32 cellular contexts compared by ENCODE assay signal in genomic region chr14:21047378-21047781, GRCh38. TPM values are rescaled to one million over a fixed set of nuclear protein-coding genes. Genes with fewer than 3 reads are reported as not detected.
A peak's percentile ranks its signal among the peaks of the same experiment; 100 is the strongest.
DNase-seq lines count a peak whose midpoint lies in the region; ATAC-seq, FAIRE-seq and TF ChIP-seq lines count a peak whose summit lies in the region.
"Had no signal": no experiment of that assay in that cellular context is flagged by ENCODE, and none has a peak within 500 bp of the region (broad histone marks: within the 10 kb centered on the region; RNA-seq: fewer than 3 reads in every experiment).

No MANE protein-coding gene starts in this region.

- POLR2A ChIA-PET in HepG2 (lab: Yijun Ruan, JAX): interaction anchor here (0.7 to 4.9 kb wide), 10 partner anchors 8 to 365 kb away, joined by 4 to 26 read pairs (median 7); partner anchors contain the start of genes ARHGEF40 and NDRG2

- ATAC-seq in body of pancreas: no peak
- ATAC-seq in HepG2: no peak
- ATAC-seq in HG03571 (IDR thresholded peaks at IDR 0.05; ENCODE audit: unreplicated experiment): no peak
- ATAC-seq in HG02642 (IDR thresholded peaks at IDR 0.05; ENCODE audit: poor library complexity, unreplicated experiment): no peak
- ATAC-seq: foreskin keratinocyte, heart right ventricle, PC-3, Right ventricle myocardium inferior had no signal

- intact Hi-C loops in body of pancreas (cut with DNase I): no loop called here
- intact Hi-C loops in HepG2 (cut with micrococcal nuclease; ENCODE audit: unreplicated experiment): no loop called here

- peak overlapping the region in 3 of 4 donors; percentile 48 to 61 (median 59) for H3K27ac ChIP-seq in body of pancreas
- H3K27ac ChIP-seq in HepG2 (ENCODE audit: extremely low read length, insufficient read depth, low read length): peak overlapping the region; percentile 33
- peak overlapping the region; percentile 6 for H3K27ac ChIP-seq in skeletal muscle tissue (ENCODE audit: low read depth, low read length)
- no peak overlapping the region for H3K27ac ChIP-seq in caudate nucleus (ENCODE audit: low read depth, low read length)
- H3K27ac ChIP-seq: BLaER1, foreskin keratinocyte, neutrophil, thyroid gland, WERI-Rb-1 had no signal

- no peak for TF ChIP-seq EP300 in HepG2 (IDR thresholded peaks at IDR 0.05; ENCODE audit: low read depth in 2 of 2, low read length in 2 of 2)
- TF ChIP-seq EP300 in HepG2 (CRISPR knock-in tag; IDR thresholded peaks at IDR 0.05; ENCODE audit: borderline replicate concordance): no peak

- H3K27me3 ChIP-seq in body of pancreas: no peaks in the 10 kb centered on the region
- no peaks in the 10 kb centered on the region for H3K27me3 ChIP-seq in HepG2 (ENCODE audit: control insufficient read depth in 1 of 2, insufficient read depth in 2 of 2, low read length in 2 of 2)
- H3K27me3 ChIP-seq in skeletal muscle tissue (ENCODE audit: control insufficient read depth in 3 of 3, insufficient read depth in 3 of 3, low read length in 3 of 3): no peaks in the 10 kb centered on the region
- H3K27me3 ChIP-seq: BLaER1, foreskin keratinocyte, thyroid gland had no signal

- H3K9me3 ChIP-seq in body of pancreas (no peaks in the 10 kb centered on the region), HepG2 (ENCODE audit: low read length) (no peaks in the 10 kb centered on the region), skeletal muscle tissue (ENCODE audit: control insufficient read depth in 3 of 3, low read length in 3 of 3) (no peaks in the 10 kb centered on the region)
- H3K9me3 ChIP-seq: BLaER1, heart right ventricle, neutrophil, thyroid gland had no signal

- H4K20me1 ChIP-seq in HepG2 (ENCODE audit: insufficient read depth, low read length): no peaks in the 10 kb centered on the region
- H4K20me1 ChIP-seq: BLaER1 had no signal

- no TSS peak for BruUV-seq in HepG2 (replicated peaks; lab: Mats Ljungman, UMichigan)

- TF ChIP-seq POLR2A in body of pancreas (IDR thresholded peaks at IDR 0.05) (no peak), HepG2 (IDR thresholded peaks at IDR 0.05; ENCODE audit: insufficient read depth in 1 of 2, low read depth in 2 of 2, low read length in 2 of 2) (no peak)

- TF ChIP-seq RAD21 in HepG2 (CRISPR knock-in tag; IDR thresholded peaks at IDR 0.05): no peak

- H3K4me1 ChIP-seq in body of pancreas: peaks cover 50% of the 10 kb centered on the region
- peaks cover 83% of the 10 kb centered on the region for H3K4me1 ChIP-seq in HepG2 (ENCODE audit: insufficient read depth, low read length)
- H3K4me1 ChIP-seq in skeletal muscle tissue (ENCODE audit: control insufficient read depth in 3 of 3, insufficient read depth in 3 of 3, low read length in 3 of 3): peaks cover 28 to 38% (median 31%) of the 10 kb centered on the region in 3 donors

- DNase-seq in GM04503 (ENCODE audit: low read depth) (peak; percentile 88), body of pancreas (no peak), HepG2 (ENCODE audit: low spot score) (no peak), caudate nucleus (lab: John Stamatoyannopoulos, UW) (no peak), COLO829 (ENCODE audit: low spot score) (no peak)
- DNase-seq: activated CD4-positive, alpha-beta T cell treated with anti-CD3 and anti-CD28 coated beads for 48 hours; activated CD8-positive, alpha-beta memory T cell treated with anti-CD3 and anti-CD28 coated beads for 24 hours; activated gamma-delta T cell; activated naive CD8-positive, alpha-beta T cell treated with anti-CD3 and anti-CD28 coated beads, Interleukin-2, amount 10 ng/mL, durations not matched to agents 7 days and 5 days; COR-L47; DMS53; foreskin keratinocyte; heart right ventricle; mesendoderm; naive B cell; NCI-H1105; NCI-H1930; NCI-H524 treated with DMSO at 0.1 percent for 48 hours; NK-92 treated with Interleukin-12 subunit alpha and Interleukin-12 subunit beta, amount 100 ng/mL, for 24 hours; PC-3; thyroid gland; WERI-Rb-1 had no signal

- TF ChIP-seq CTCF in body of pancreas (IDR thresholded peaks at IDR 0.05): no peak
- TF ChIP-seq CTCF in HepG2 (CRISPR knock-in tag; IDR thresholded peaks at IDR 0.05): no peak

- H3K9ac ChIP-seq in HepG2 (ENCODE audit: insufficient read depth, low read depth, low read length) (no peak overlapping the region), skeletal muscle tissue (ENCODE audit: low read depth in 1 of 3, low read length in 3 of 3) (no peak overlapping the region)
- H3K9ac ChIP-seq: BLaER1 had no signal

- no peak overlapping the region for H3K4me2 ChIP-seq in HepG2 (ENCODE audit: low read depth, low read length)
- H3K4me2 ChIP-seq: BLaER1 had no signal

- 49 to 54% methylated on average over 2 of the region's 2 CpGs for WGBS in body of pancreas, 2 donors
- WGBS in HepG2 (ENCODE audit: low lambda C conversion rate): 95% methylated on average over 2 of the region's 2 CpGs

- H3K36me3 ChIP-seq in body of pancreas (replicated peaks in 1 of 2; ENCODE audit: insufficient read depth in 1 of 2, low read depth in 2 of 2) (no peaks in the 10 kb centered on the region), HepG2 (replicated peaks in 1 of 2; ENCODE audit: control insufficient read depth in 1 of 2, insufficient read depth in 2 of 2, low read length in 2 of 2) (no peaks in the 10 kb centered on the region), skeletal muscle tissue (ENCODE audit: control insufficient read depth in 3 of 3, insufficient read depth in 3 of 3, low read length in 3 of 3) (no peaks in the 10 kb centered on the region)
- H3K36me3 ChIP-seq: BLaER1, heart right ventricle, neutrophil, thyroid gland, WERI-Rb-1 had no signal

- no peak overlapping the region for H2AFZ ChIP-seq in HepG2 (ENCODE audit: low read length)

- no peaks in the 10 kb centered on the region for H3K79me2 ChIP-seq in HepG2 (ENCODE audit: insufficient read depth, low read length)

- CTCF ChIA-PET in HepG2 (lab: Yijun Ruan, JAX; ENCODE audit: low intra/inter-chr PET ratio, low total read pairs): no interaction called here

- H3K4me3 ChIP-seq in body of pancreas (no peak overlapping the region), HepG2 (replicated peaks in 1 of 3; ENCODE audit: insufficient read depth in 1 of 3, low read depth in 2 of 3, low read length in 3 of 3) (no peak overlapping the region), skeletal muscle tissue (ENCODE audit: low read length in 3 of 3) (no peak overlapping the region)
- H3K4me3 ChIP-seq: BLaER1, heart right ventricle, skin epidermis, thyroid gland had no signal

- in situ Hi-C loops in HepG2 (cut with HindIII; ENCODE audit: extremely low pct_ligation_motif_present, low pct_unique_long_range_greater_than_20kb): no loop called here

- no peak for FAIRE-seq in HepG2 (lab: Jason Lieb, UNC)
- FAIRE-seq: G401.6 had no signal

RNA-seq across cellular contexts. Expression of gene RNASE7, which starts 5.2 kb away (rescaled TPM):
- total RNA-seq in body of pancreas (1 to 10 TPM in 1 of 2 donors, not detected in 1; 1.0 TPM), HepG2 (2016; rRNA removed; fragmentation: Illumina TruSeq; extraction: Trizol) (not detected in 2 replicates), skeletal muscle tissue (not detected)
- not detected in 2 replicates for total RNA-seq in HepG2 (2016; cell fraction: cytosol; rRNA removed; fragmentation: Illumina TruSeq; extraction: Trizol; ENCODE audit: low read depth)
- not detected in 2 replicates for total RNA-seq in HepG2 (2016; cell fraction: insoluble cytoplasmic fraction; rRNA removed; fragmentation: Illumina TruSeq; extraction: Trizol)
- not detected in 2 replicates for total RNA-seq in HepG2 (2016; cell fraction: membrane; rRNA removed; fragmentation: Illumina TruSeq; extraction: Trizol)
- total RNA-seq in HepG2 (2016; cell fraction: nucleus; rRNA removed; fragmentation: Illumina TruSeq; extraction: Trizol): not detected in 2 replicates
- polyA plus RNA-seq in HepG2 (2011; rRNA removed): 0.04 and 0.17 TPM in 2 replicates
- 0.04 and 0.06 TPM in 2 replicates for polyA plus RNA-seq in HepG2 (2011; cell fraction: cytosol; rRNA removed)
- polyA plus RNA-seq in HepG2 (2011; cell fraction: nucleus; rRNA removed): 0.23 and 0.42 TPM in 2 replicates
- polyA plus RNA-seq in HepG2 (2012): 0.41 and 1.6 TPM in 2 replicates
- not detected in 2 replicates for polyA plus RNA-seq in HepG2 (2016; cell fraction: cytosol; fragmentation: Illumina TruSeq; extraction: Trizol; ENCODE audit: low read depth)
- not detected in 2 replicates for polyA plus RNA-seq in HepG2 (2016; cell fraction: insoluble cytoplasmic fraction; fragmentation: Illumina TruSeq; extraction: Trizol; ENCODE audit: low read depth)
- not detected in 2 replicates for polyA plus RNA-seq in HepG2 (2016; cell fraction: membrane; fragmentation: Illumina TruSeq; extraction: Trizol; ENCODE audit: low read depth)
- not detected in 2 replicates for polyA plus RNA-seq in HepG2 (2016; cell fraction: nucleus; fragmentation: Illumina TruSeq; extraction: Trizol; ENCODE audit: insufficient read depth, low read depth)
- polyA minus RNA-seq in HepG2 (2011; rRNA and poly(A)+ RNA removed; ENCODE audit: low replicate concordance): not detected in 2 replicates
- polyA minus RNA-seq in HepG2 (2011; cell fraction: cytosol; rRNA and poly(A)+ RNA removed): not detected in 2 replicates
- polyA minus RNA-seq in HepG2 (2011; cell fraction: nucleus; rRNA and poly(A)+ RNA removed): not detected in 2 replicates
- total RNA-seq: A673; activated naive CD8-positive, alpha-beta T cell treated with anti-CD3 and anti-CD28 coated beads, Interleukin-2, amount 10 ng/mL, durations not matched to agents 7 days and 5 days; heart right ventricle; PC-3; Right ventricle myocardium inferior; thyroid gland had no signal

RNA-seq across cellular contexts. Expression of gene RNASE8, which starts 10.2 kb away (rescaled TPM):
- total RNA-seq in body of pancreas (not detected), HepG2 (2016; rRNA removed; fragmentation: Illumina TruSeq; extraction: Trizol) (not detected in 2 replicates), skeletal muscle tissue (not detected)
- total RNA-seq in HepG2 (2016; cell fraction: cytosol; rRNA removed; fragmentation: Illumina TruSeq; extraction: Trizol; ENCODE audit: low read depth): not detected in 2 replicates
- not detected in 2 replicates for total RNA-seq in HepG2 (2016; cell fraction: insoluble cytoplasmic fraction; rRNA removed; fragmentation: Illumina TruSeq; extraction: Trizol)
- not detected in 2 replicates for total RNA-seq in HepG2 (2016; cell fraction: membrane; rRNA removed; fragmentation: Illumina TruSeq; extraction: Trizol)
- not detected in 2 replicates for total RNA-seq in HepG2 (2016; cell fraction: nucleus; rRNA removed; fragmentation: Illumina TruSeq; extraction: Trizol)
- polyA plus RNA-seq in HepG2 (2011; rRNA removed): not detected in 2 replicates
- polyA plus RNA-seq in HepG2 (2011; cell fraction: cytosol; rRNA removed): not detected in 2 replicates
- not detected in 2 replicates for polyA plus RNA-seq in HepG2 (2011; cell fraction: nucleus; rRNA removed)
- not detected in 2 replicates for polyA plus RNA-seq in HepG2 (2012)
- not detected in 2 replicates for polyA plus RNA-seq in HepG2 (2016; cell fraction: cytosol; fragmentation: Illumina TruSeq; extraction: Trizol; ENCODE audit: low read depth)
- polyA plus RNA-seq in HepG2 (2016; cell fraction: insoluble cytoplasmic fraction; fragmentation: Illumina TruSeq; extraction: Trizol; ENCODE audit: low read depth): not detected in 2 replicates
- polyA plus RNA-seq in HepG2 (2016; cell fraction: membrane; fragmentation: Illumina TruSeq; extraction: Trizol; ENCODE audit: low read depth): not detected in 2 replicates
- polyA plus RNA-seq in HepG2 (2016; cell fraction: nucleus; fragmentation: Illumina TruSeq; extraction: Trizol; ENCODE audit: insufficient read depth, low read depth): not detected in 2 replicates
- not detected in 2 replicates for polyA minus RNA-seq in HepG2 (2011; rRNA and poly(A)+ RNA removed; ENCODE audit: low replicate concordance)
- not detected in 2 replicates for polyA minus RNA-seq in HepG2 (2011; cell fraction: cytosol; rRNA and poly(A)+ RNA removed)
- polyA minus RNA-seq in HepG2 (2011; cell fraction: nucleus; rRNA and poly(A)+ RNA removed): not detected in 2 replicates
- total RNA-seq: A673; activated naive CD8-positive, alpha-beta T cell treated with anti-CD3 and anti-CD28 coated beads, Interleukin-2, amount 10 ng/mL, durations not matched to agents 7 days and 5 days; epithelial cell of proximal tubule; foreskin keratinocyte; heart right ventricle; PC-3; Right ventricle myocardium inferior; thyroid gland had no signal
- polyA plus RNA-seq: foreskin keratinocyte, heart right ventricle had no signal

RNA-seq across cellular contexts. Expression of gene RNASE13, which starts 12.8 kb away (rescaled TPM):
- not detected for total RNA-seq in body of pancreas
- total RNA-seq in HepG2 (2016; rRNA removed; fragmentation: Illumina TruSeq; extraction: Trizol): not detected in 2 replicates
- total RNA-seq in HepG2 (2016; cell fraction: cytosol; rRNA removed; fragmentation: Illumina TruSeq; extraction: Trizol; ENCODE audit: low read depth): not detected in 2 replicates
- not detected in 2 replicates for total RNA-seq in HepG2 (2016; cell fraction: insoluble cytoplasmic fraction; rRNA removed; fragmentation: Illumina TruSeq; extraction: Trizol)
- total RNA-seq in HepG2 (2016; cell fraction: membrane; rRNA removed; fragmentation: Illumina TruSeq; extraction: Trizol): not detected in 2 replicates
- not detected in 2 replicates for total RNA-seq in HepG2 (2016; cell fraction: nucleus; rRNA removed; fragmentation: Illumina TruSeq; extraction: Trizol)
- polyA plus RNA-seq in HepG2 (2011; rRNA removed): 1.0 and 1.4 TPM in 2 replicates
- 0.10 and 0.17 TPM in 2 replicates for polyA plus RNA-seq in HepG2 (2011; cell fraction: cytosol; rRNA removed)
- polyA plus RNA-seq in HepG2 (2011; cell fraction: nucleus; rRNA removed): 3.5 and 4.0 TPM in 2 replicates
- polyA plus RNA-seq in HepG2 (2012): 0.65 and 2.3 TPM in 2 replicates
- polyA plus RNA-seq in HepG2 (2016; cell fraction: cytosol; fragmentation: Illumina TruSeq; extraction: Trizol; ENCODE audit: low read depth): not detected in 2 replicates
- not detected in 2 replicates for polyA plus RNA-seq in HepG2 (2016; cell fraction: insoluble cytoplasmic fraction; fragmentation: Illumina TruSeq; extraction: Trizol; ENCODE audit: low read depth)
- polyA plus RNA-seq in HepG2 (2016; cell fraction: membrane; fragmentation: Illumina TruSeq; extraction: Trizol; ENCODE audit: low read depth): not detected in 2 replicates
- polyA plus RNA-seq in HepG2 (2016; cell fraction: nucleus; fragmentation: Illumina TruSeq; extraction: Trizol; ENCODE audit: insufficient read depth, low read depth): 0.49 TPM in 1 of 2 replicates, not detected in the other
- not detected in 2 replicates for polyA minus RNA-seq in HepG2 (2011; rRNA and poly(A)+ RNA removed; ENCODE audit: low replicate concordance)
- polyA minus RNA-seq in HepG2 (2011; cell fraction: cytosol; rRNA and poly(A)+ RNA removed): not detected in 2 replicates
- 1.6 and 2.2 TPM in 2 replicates for polyA minus RNA-seq in HepG2 (2011; cell fraction: nucleus; rRNA and poly(A)+ RNA removed)
- not detected for total RNA-seq in skeletal muscle tissue
- total RNA-seq: A673; activated naive CD8-positive, alpha-beta T cell treated with anti-CD3 and anti-CD28 coated beads, Interleukin-2, amount 10 ng/mL, durations not matched to agents 7 days and 5 days; epithelial cell of proximal tubule; foreskin keratinocyte; heart right ventricle; PC-3; Right ventricle myocardium inferior; thyroid gland had no signal
- polyA plus RNA-seq: foreskin keratinocyte, heart right ventricle had no signal

RNA-seq across cellular contexts. Expression of gene TPPP2, which starts 17.4 kb away (rescaled TPM):
- total RNA-seq in body of pancreas (1 to 10 TPM in 1 of 2 donors, not detected in 1; 1.3 TPM), HepG2 (2016; rRNA removed; fragmentation: Illumina TruSeq; extraction: Trizol) (0.58 and 0.63 TPM in 2 replicates), skeletal muscle tissue (not detected)
- not detected in 2 replicates for total RNA-seq in HepG2 (2016; cell fraction: cytosol; rRNA removed; fragmentation: Illumina TruSeq; extraction: Trizol; ENCODE audit: low read depth)
- 0.89 and 1.0 TPM in 2 replicates for total RNA-seq in HepG2 (2016; cell fraction: insoluble cytoplasmic fraction; rRNA removed; fragmentation: Illumina TruSeq; extraction: Trizol)
- total RNA-seq in HepG2 (2016; cell fraction: membrane; rRNA removed; fragmentation: Illumina TruSeq; extraction: Trizol): 0.72 and 1.5 TPM in 2 replicates
- 1.1 and 1.4 TPM in 2 replicates for total RNA-seq in HepG2 (2016; cell fraction: nucleus; rRNA removed; fragmentation: Illumina TruSeq; extraction: Trizol)
- polyA plus RNA-seq in HepG2 (2011; rRNA removed): 1.7 and 4.2 TPM in 2 replicates
- polyA plus RNA-seq in HepG2 (2011; cell fraction: cytosol; rRNA removed): 1.2 and 2.2 TPM in 2 replicates
- 4.3 and 5.0 TPM in 2 replicates for polyA plus RNA-seq in HepG2 (2011; cell fraction: nucleus; rRNA removed)
- 1.6 and 3.7 TPM in 2 replicates for polyA plus RNA-seq in HepG2 (2012)
- polyA plus RNA-seq in HepG2 (2016; cell fraction: cytosol; fragmentation: Illumina TruSeq; extraction: Trizol; ENCODE audit: low read depth): 0.58 and 0.72 TPM in 2 replicates
- 0.66 and 1.7 TPM in 2 replicates for polyA plus RNA-seq in HepG2 (2016; cell fraction: insoluble cytoplasmic fraction; fragmentation: Illumina TruSeq; extraction: Trizol; ENCODE audit: low read depth)
- 0.56 and 0.69 TPM in 2 replicates for polyA plus RNA-seq in HepG2 (2016; cell fraction: membrane; fragmentation: Illumina TruSeq; extraction: Trizol; ENCODE audit: low read depth)
- polyA plus RNA-seq in HepG2 (2016; cell fraction: nucleus; fragmentation: Illumina TruSeq; extraction: Trizol; ENCODE audit: insufficient read depth, low read depth): 0.44 and 2.4 TPM in 2 replicates
- polyA minus RNA-seq in HepG2 (2011; rRNA and poly(A)+ RNA removed; ENCODE audit: low replicate concordance): 2.2 TPM in 1 of 2 replicates, not detected in the other
- 1.1 and 1.9 TPM in 2 replicates for polyA minus RNA-seq in HepG2 (2011; cell fraction: cytosol; rRNA and poly(A)+ RNA removed)
- 4.1 and 4.7 TPM in 2 replicates for polyA minus RNA-seq in HepG2 (2011; cell fraction: nucleus; rRNA and poly(A)+ RNA removed)
- total RNA-seq: A673; activated naive CD8-positive, alpha-beta T cell treated with anti-CD3 and anti-CD28 coated beads, Interleukin-2, amount 10 ng/mL, durations not matched to agents 7 days and 5 days; epithelial cell of proximal tubule; foreskin keratinocyte; PC-3; thyroid gland had no signal
- polyA plus RNA-seq: foreskin keratinocyte had no signal

RNA-seq across cellular contexts. Expression of gene NDRG2, which starts 22.5 kb away (rescaled TPM):
- total RNA-seq in body of pancreas (100 to 1,000 TPM; 133 to 178 TPM), HepG2 (2016; rRNA removed; fragmentation: Illumina TruSeq; extraction: Trizol) (27.2 and 27.4 TPM in 2 replicates), skeletal muscle tissue (162 TPM)
- 7.0 and 7.9 TPM in 2 replicates for total RNA-seq in HepG2 (2016; cell fraction: cytosol; rRNA removed; fragmentation: Illumina TruSeq; extraction: Trizol; ENCODE audit: low read depth)
- 23.1 and 29.2 TPM in 2 replicates for total RNA-seq in HepG2 (2016; cell fraction: insoluble cytoplasmic fraction; rRNA removed; fragmentation: Illumina TruSeq; extraction: Trizol)
- 8.1 and 9.2 TPM in 2 replicates for total RNA-seq in HepG2 (2016; cell fraction: membrane; rRNA removed; fragmentation: Illumina TruSeq; extraction: Trizol)
- total RNA-seq in HepG2 (2016; cell fraction: nucleus; rRNA removed; fragmentation: Illumina TruSeq; extraction: Trizol): 21.6 and 27.8 TPM in 2 replicates
- 143 and 189 TPM in 2 replicates for polyA plus RNA-seq in HepG2 (2011; rRNA removed)
- 91.9 and 130 TPM in 2 replicates for polyA plus RNA-seq in HepG2 (2011; cell fraction: cytosol; rRNA removed)
- polyA plus RNA-seq in HepG2 (2011; cell fraction: nucleus; rRNA removed): 360 and 469 TPM in 2 replicates
- 75.5 and 109 TPM in 2 replicates for polyA plus RNA-seq in HepG2 (2012)
- 4.3 and 4.9 TPM in 2 replicates for polyA plus RNA-seq in HepG2 (2016; cell fraction: cytosol; fragmentation: Illumina TruSeq; extraction: Trizol; ENCODE audit: low read depth)
- polyA plus RNA-seq in HepG2 (2016; cell fraction: insoluble cytoplasmic fraction; fragmentation: Illumina TruSeq; extraction: Trizol; ENCODE audit: low read depth): 42.0 and 43.6 TPM in 2 replicates
- polyA plus RNA-seq in HepG2 (2016; cell fraction: membrane; fragmentation: Illumina TruSeq; extraction: Trizol; ENCODE audit: low read depth): 7.2 TPM in 2 replicates
- 76.3 and 87.7 TPM in 2 replicates for polyA plus RNA-seq in HepG2 (2016; cell fraction: nucleus; fragmentation: Illumina TruSeq; extraction: Trizol; ENCODE audit: insufficient read depth, low read depth)
- 5.2 and 91.7 TPM in 2 replicates for polyA minus RNA-seq in HepG2 (2011; rRNA and poly(A)+ RNA removed; ENCODE audit: low replicate concordance)
- polyA minus RNA-seq in HepG2 (2011; cell fraction: cytosol; rRNA and poly(A)+ RNA removed): 23.4 and 34.4 TPM in 2 replicates
- polyA minus RNA-seq in HepG2 (2011; cell fraction: nucleus; rRNA and poly(A)+ RNA removed): 87.3 and 125 TPM in 2 replicates
